ENCODE assay signal across 15 cellular contexts in genomic region chr5:141841376-141841775, GRCh38. TPM values are rescaled to one million over a fixed set of nuclear protein-coding genes. Genes with fewer than 3 reads are reported as not detected.
A peak's percentile ranks its signal among the peaks of the same experiment; 100 is the strongest.
DNase-seq lines count a peak whose midpoint lies in the region; ATAC-seq and TF ChIP-seq lines count a peak whose summit lies in the region.
"Had no signal": no experiment of that assay in that cellular context is flagged by ENCODE, and none has a peak within 500 bp of the region (broad histone marks: within the 10 kb centered on the region; RNA-seq: fewer than 3 reads in every experiment).

No MANE protein-coding gene starts in this region.

- no peak overlapping the region for H3K4me3 ChIP-seq in mammary epithelial cell (replicated peaks in 1 of 3; ENCODE audit: insufficient read depth in 1 of 3, low read depth in 2 of 3, low read length in 3 of 3)
- no peak overlapping the region for H3K4me3 ChIP-seq in lung
- no peak overlapping the region for H3K4me3 ChIP-seq in tibial nerve
- H3K4me3 ChIP-seq: A549, GM23248, testis had no signal

- H3K9me3 ChIP-seq in mammary epithelial cell (replicated peaks; ENCODE audit: insufficient read depth, low read length): no peaks in the 10 kb centered on the region
- no peaks in the 10 kb centered on the region for H3K9me3 ChIP-seq in lung (ENCODE audit: control insufficient read depth in 2 of 2, insufficient read depth in 1 of 2, low read length in 1 of 2)
- H3K9me3 ChIP-seq in tibial nerve: no peaks in the 10 kb centered on the region
- H3K9me3 ChIP-seq: A549, testis had no signal

- no TSS peak for BruUV-seq in mammary epithelial cell (replicated peaks; lab: Mats Ljungman, UMichigan)

- no peak for TF ChIP-seq POLR2A in tibial nerve (IDR thresholded peaks at IDR 0.05)

- in situ Hi-C loops in mammary epithelial cell (cut with MboI; ENCODE audit: low sequenced_read_pairs in 2 of 2): no loop called here

- no peaks in the 10 kb centered on the region for H3K27me3 ChIP-seq in mammary epithelial cell (ENCODE audit: insufficient read depth, low read length)
- no peaks in the 10 kb centered on the region for H3K27me3 ChIP-seq in lung (ENCODE audit: control insufficient read depth, insufficient read depth)
- H3K27me3 ChIP-seq in tibial nerve: no peaks in the 10 kb centered on the region
- H3K27me3 ChIP-seq: testis had no signal

- H3K79me2 ChIP-seq in mammary epithelial cell (ENCODE audit: insufficient read depth, low read length): no peaks in the 10 kb centered on the region

- CTCF ChIA-PET in mammary epithelial cell (lab: Charles Lee; ENCODE audit: low non-redundant PET): no interaction called here

- H3K27ac ChIP-seq in mammary epithelial cell (ENCODE audit: insufficient read depth, low read depth, low read length): no peak overlapping the region
- peak overlapping the region; percentile 36 to 83 for H3K27ac ChIP-seq in lung (ENCODE audit: low read depth in 1 of 2, low read length in 1 of 2)
- peak overlapping the region in 3 of 4 donors; percentile 51 to 84 (median 66) for H3K27ac ChIP-seq in tibial nerve
- H3K27ac ChIP-seq: A549, GM23248, testis had no signal

- dilution Hi-C loops in mammary epithelial cell (cut with HindIII; ENCODE audit: low sequenced_read_pairs): no loop called here

- no peak for TF ChIP-seq CTCF in mammary epithelial cell (conservative IDR thresholded peaks at IDR 0.05 in 1 of 2, IDR thresholded peaks at IDR 0.05 in 1 of 2; ENCODE audit: extremely low read depth in 1 of 2, insufficient read depth in 1 of 2, low read depth in 1 of 2, low read length in 2 of 2)
- TF ChIP-seq CTCF in lung (IDR thresholded peaks at IDR 0.05; ENCODE audit: control extremely low read depth, extremely low read depth): no peak
- no peak for TF ChIP-seq CTCF in tibial nerve (IDR thresholded peaks at IDR 0.05)

- ATAC-seq in lung (ENCODE audit: insufficient read depth, low FRiP score): no peak
- ATAC-seq in GM18868 (IDR thresholded peaks at IDR 0.05; ENCODE audit: unreplicated experiment): no peak
- ATAC-seq in HG03342 (IDR thresholded peaks at IDR 0.05; ENCODE audit: unreplicated experiment): no peak
- ATAC-seq: A549 had no signal

- peak overlapping the region; percentile 24 for H2AFZ ChIP-seq in mammary epithelial cell (ENCODE audit: low read depth, low read length)
- H2AFZ ChIP-seq: GM23248 had no signal

- H3K4me2 ChIP-seq in mammary epithelial cell (ENCODE audit: insufficient read depth, low read depth, low read length): no peak overlapping the region
- H3K4me2 ChIP-seq: A549 had no signal

- H3K9ac ChIP-seq in mammary epithelial cell (ENCODE audit: insufficient read depth, low read length): no peak overlapping the region
- H3K9ac ChIP-seq: GM23248 had no signal

- no peaks in the 10 kb centered on the region for H3K36me3 ChIP-seq in mammary epithelial cell (ENCODE audit: insufficient read depth, low read length)
- H3K36me3 ChIP-seq in lung (ENCODE audit: control insufficient read depth in 2 of 2, insufficient read depth in 2 of 2, low read length in 2 of 2): no peaks in the 10 kb centered on the region
- no peaks in the 10 kb centered on the region for H3K36me3 ChIP-seq in tibial nerve

- intact Hi-C loops in mammary epithelial cell (cut with micrococcal nuclease): no loop called here

- TF ChIP-seq EP300 in tibial nerve (IDR thresholded peaks at IDR 0.05): no peak

- peak; percentile 3 for DNase-seq in NCI-H2171 (lab: John Stamatoyannopoulos, UW)
- DNase-seq in NCI-H2171 treated with DMSO at 0.1 percent for 48 hours (lab: John Stamatoyannopoulos, UW): no peak
- DNase-seq in mammary epithelial cell: no peak
- peak; percentile 66 for DNase-seq in lung (ENCODE audit: low spot score)
- no peak for DNase-seq in tibial nerve (ENCODE audit: low spot score in 2 of 2)
- no peak for DNase-seq in Kasumi-1 (lab: John Stamatoyannopoulos, UW)
- DNase-seq: activated CD8-positive, alpha-beta memory T cell treated with anti-CD3 and anti-CD28 coated beads, Interleukin-2, amount 50 U/mL, for 4 hours; amniotic stem cell; effector CD8-positive, alpha-beta T cell; GM23248; NCI-H2081 treated with DMSO at 0.1 percent for 48 hours; testis had no signal

- no peaks in the 10 kb centered on the region for H4K20me1 ChIP-seq in mammary epithelial cell (ENCODE audit: insufficient read depth, low read length)

- WGBS in mammary epithelial cell (ENCODE audit: low coverage, missing lambda C conversion rate): 31% methylated on average over 8 of the region's 8 CpGs
- WGBS in lung, 2 donors: 27 to 54% methylated on average over 8 of the region's 8 CpGs
- 25 to 28% methylated on average over 8 of the region's 8 CpGs for WGBS in tibial nerve, 2 donors

- peaks cover 4% of the 10 kb centered on the region for H3K4me1 ChIP-seq in mammary epithelial cell (ENCODE audit: insufficient read depth, low read length)
- peaks cover 0 to 32% of the 10 kb centered on the region in 2 donors for H3K4me1 ChIP-seq in lung (ENCODE audit: control insufficient read depth in 2 of 2, insufficient read depth in 2 of 2, low read length in 2 of 2)
- H3K4me1 ChIP-seq in tibial nerve: peaks cover 0 to 54% (median 17%) of the 10 kb centered on the region in 4 donors

RNA-seq across cellular contexts. Expression of gene PCDH1, which starts 36.8 kb away (rescaled TPM):
- total RNA-seq in mammary epithelial cell (10 to 100 TPM; 41.7 to 41.8 TPM), lung (10 to 100 TPM; 43.6 to 70.2 TPM), tibial nerve (10 to 100 TPM; 19.9 to 55.5 (median 44.9) TPM)
- polyA plus RNA-seq in mammary epithelial cell (41.7 TPM), lung (10 to 100 TPM; 18.2 to 45.1 TPM)
- polyA minus RNA-seq in mammary epithelial cell: 130 TPM

Comparison
In these comparisons a context has a peak if more than half of its experiments do, and no peak if none do; other contexts are left out.
1. DNase-seq: peak in NCI-H2171 (single experiment) and lung (single experiment); none in NCI-H2171 treated with DMSO at 0.1 percent for 48 hours (single experiment), mammary epithelial cell (single experiment), tibial nerve (0 of 2) and Kasumi-1 (0 of 2).